ENCODE assay signal across 8 cellular contexts in the genomic region with DNA sequence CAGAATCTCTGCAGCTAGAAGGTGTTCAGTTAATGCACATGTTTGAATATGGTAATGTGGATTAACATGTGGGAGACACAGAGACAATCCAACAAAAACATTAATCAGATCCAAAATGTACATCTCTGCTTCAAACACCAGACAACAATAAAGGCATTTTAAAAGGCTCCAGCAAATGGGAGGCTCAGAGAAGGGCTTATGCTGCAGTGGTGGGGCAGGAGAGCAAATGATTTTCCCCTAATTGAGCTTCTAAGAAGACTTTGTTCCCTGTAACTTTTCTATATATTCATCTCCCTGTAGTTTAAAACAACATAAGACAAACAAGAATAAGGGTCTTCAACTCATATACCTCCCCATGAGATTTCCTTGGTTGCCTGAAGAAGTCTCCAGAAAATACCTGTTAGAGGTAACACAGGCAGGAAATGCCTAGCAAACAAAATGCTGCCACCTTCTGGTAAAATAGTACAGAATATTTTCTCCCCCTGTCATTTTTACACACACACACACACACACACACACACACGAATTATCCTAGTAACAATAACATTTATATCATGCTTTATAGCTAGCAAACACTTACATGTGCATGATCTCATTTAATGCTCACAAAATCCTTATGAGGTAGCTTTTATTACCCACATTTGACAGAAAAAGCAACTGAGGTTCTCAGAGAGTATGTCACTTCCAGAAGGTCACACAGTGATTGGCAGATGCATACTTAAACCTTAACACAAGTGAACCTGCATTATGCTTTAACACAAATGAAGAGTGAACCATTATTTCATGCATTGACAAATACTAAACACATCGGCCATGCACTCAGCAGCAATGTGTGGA.
DNase-seq lines count a peak whose midpoint lies in the region; ATAC-seq lines count a peak whose summit lies in the region.

No MANE protein-coding gene starts in this region.

- H3K27ac Mint-ChIP-seq in stimulated activated effector memory CD8-positive, alpha-beta T cell treated with anti-CD3 and anti-CD28 coated beads, Interleukin-12 subunit alpha, Interleukin-12 subunit beta, amount 100 ng/mL, for 72 hours = no peak overlapping the region
- H3K27ac Mint-ChIP-seq in activated CD4-positive, alpha-beta T cell treated with anti-CD3 and anti-CD28 coated beads for 36 hours = no peak overlapping the region

- ATAC-seq in GM21390 (IDR thresholded peaks at IDR 0.05; ENCODE audit: unreplicated experiment) (peak; percentile 65), HG02973 (IDR thresholded peaks at IDR 0.05; ENCODE audit: unreplicated experiment) (no peak)
- peak; percentile 31 for ATAC-seq in stimulated activated effector memory CD8-positive, alpha-beta T cell treated with anti-CD3 and anti-CD28 coated beads, Interleukin-12 subunit alpha, Interleukin-12 subunit beta, amount 100 ng/mL, for 72 hours
- no peak for ATAC-seq in activated CD4-positive, alpha-beta T cell treated with anti-CD3 and anti-CD28 coated beads for 36 hours

- no peaks in the 10 kb centered on the region for H3K4me1 Mint-ChIP-seq in stimulated activated effector memory CD8-positive, alpha-beta T cell treated with anti-CD3 and anti-CD28 coated beads, Interleukin-12 subunit alpha, Interleukin-12 subunit beta, amount 100 ng/mL, for 72 hours
- no peaks in the 10 kb centered on the region for H3K4me1 Mint-ChIP-seq in activated CD4-positive, alpha-beta T cell treated with anti-CD3 and anti-CD28 coated beads for 36 hours

- H3K9me3 Mint-ChIP-seq in stimulated activated effector memory CD8-positive, alpha-beta T cell treated with anti-CD3 and anti-CD28 coated beads, Interleukin-12 subunit alpha, Interleukin-12 subunit beta, amount 100 ng/mL, for 72 hours = no peaks in the 10 kb centered on the region
- no peaks in the 10 kb centered on the region for H3K9me3 Mint-ChIP-seq in activated CD4-positive, alpha-beta T cell treated with anti-CD3 and anti-CD28 coated beads for 36 hours (ENCODE audit: low read depth)

- DNase-seq in DMS153 (lab: John Stamatoyannopoulos, UW) (peak; percentile 56), NCI-H1092 treated with DMSO at 0.1 percent for 48 hours (lab: John Stamatoyannopoulos, UW) (peak; percentile 70), SW 1271 (lab: John Stamatoyannopoulos, UW) (peak; percentile 5 to 53), germinal center (ENCODE audit: low spot score) (peak; percentile 11)
- DNase-seq in stimulated activated effector memory CD8-positive, alpha-beta T cell treated with anti-CD3 and anti-CD28 coated beads, Interleukin-12 subunit alpha, Interleukin-12 subunit beta, amount 100 ng/mL, for 72 hours (ENCODE audit: low spot score in 2 of 2) = no peak
- no peak for DNase-seq in activated CD4-positive, alpha-beta T cell treated with anti-CD3 and anti-CD28 coated beads for 36 hours

- POLR2A ChIA-PET in activated CD4-positive, alpha-beta T cell treated with anti-CD3 and anti-CD28 coated beads for 36 hours (lab: Charles Lee) = no interaction called here

- H3K4me3 Mint-ChIP-seq in stimulated activated effector memory CD8-positive, alpha-beta T cell treated with anti-CD3 and anti-CD28 coated beads, Interleukin-12 subunit alpha, Interleukin-12 subunit beta, amount 100 ng/mL, for 72 hours = no peak overlapping the region
- H3K4me3 Mint-ChIP-seq in activated CD4-positive, alpha-beta T cell treated with anti-CD3 and anti-CD28 coated beads for 36 hours = no peak overlapping the region

- intact Hi-C loops in activated CD4-positive, alpha-beta T cell treated with anti-CD3 and anti-CD28 coated beads for 36 hours (cut with DNase I, micrococcal nuclease) = loop anchor here (1.0 to 5.0 kb wide), 7 partner anchors 124 to 574 kb away; a partner anchor contains a TSS

- H3K36me3 Mint-ChIP-seq in stimulated activated effector memory CD8-positive, alpha-beta T cell treated with anti-CD3 and anti-CD28 coated beads, Interleukin-12 subunit alpha, Interleukin-12 subunit beta, amount 100 ng/mL, for 72 hours = no peaks in the 10 kb centered on the region
- H3K36me3 Mint-ChIP-seq in activated CD4-positive, alpha-beta T cell treated with anti-CD3 and anti-CD28 coated beads for 36 hours (ENCODE audit: low read depth) = no peaks in the 10 kb centered on the region

- CTCF ChIA-PET in activated CD4-positive, alpha-beta T cell treated with anti-CD3 and anti-CD28 coated beads for 36 hours (lab: Charles Lee) = interaction anchor here (0.5 to 6.8 kb wide), 13 partner anchors 9 to 717 kb away, joined by 3 to 87 read pairs (median 4); no protein-coding TSS in a partner anchor

- H3K27me3 Mint-ChIP-seq in activated CD4-positive, alpha-beta T cell treated with anti-CD3 and anti-CD28 coated beads for 36 hours = no peaks in the 10 kb centered on the region

Comparison
In these comparisons a context has a peak if more than half of its experiments do, and no peak if none do; other contexts are left out.
1. DNase-seq: peak in DMS153 (single experiment), NCI-H1092 treated with DMSO at 0.1 percent for 48 hours (single experiment), SW 1271 (2 of 2) and germinal center (single experiment); none in stimulated activated effector memory CD8-positive, alpha-beta T cell treated with anti-CD3 and anti-CD28 coated beads, Interleukin-12 subunit alpha, Interleukin-12 subunit beta, amount 100 ng/mL, for 72 hours (0 of 2) and activated CD4-positive, alpha-beta T cell treated with anti-CD3 and anti-CD28 coated beads for 36 hours (single experiment).
2. ATAC-seq: peak in GM21390 (single experiment) and stimulated activated effector memory CD8-positive, alpha-beta T cell treated with anti-CD3 and anti-CD28 coated beads, Interleukin-12 subunit alpha, Interleukin-12 subunit beta, amount 100 ng/mL, for 72 hours (single experiment); none in activated CD4-positive, alpha-beta T cell treated with anti-CD3 and anti-CD28 coated beads for 36 hours (single experiment) and HG02973 (single experiment).